9 cellular contexts compared by ENCODE assay signal in genomic region chr2:111030271-111030891, GRCh38.
A peak's percentile ranks its signal among the peaks of the same experiment; 100 is the strongest.
DNase-seq lines count a peak whose midpoint lies in the region; ATAC-seq and FAIRE-seq lines count a peak whose summit lies in the region.
"Had no signal": no experiment of that assay in that cellular context is flagged by ENCODE, and none has a peak within 500 bp of the region (broad histone marks: within the 10 kb centered on the region; RNA-seq: fewer than 3 reads in every experiment).

No MANE protein-coding gene starts in this region.

- no peaks in the 10 kb centered on the region for H3K4me1 Mint-ChIP-seq in activated CD4-positive, alpha-beta T cell treated with anti-CD3 and anti-CD28 coated beads, Interleukin-2, amount 10 ng/mL, durations not matched to agents 24 days and 14 days

- peak; percentile 65 for ATAC-seq in GM19372 (IDR thresholded peaks at IDR 0.05; ENCODE audit: low read depth, unreplicated experiment)
- peak; percentile 78 for ATAC-seq in HG02678 (IDR thresholded peaks at IDR 0.05; ENCODE audit: unreplicated experiment)

- H3K4me3 Mint-ChIP-seq in activated CD4-positive, alpha-beta T cell treated with anti-CD3 and anti-CD28 coated beads, Interleukin-2, amount 10 ng/mL, durations not matched to agents 24 days and 14 days: no peak overlapping the region

- peak; percentile 98 for FAIRE-seq in RCC 7860 (lab: Jason Lieb, UNC)

- peaks cover 43% of the 10 kb centered on the region for H3K27me3 Mint-ChIP-seq in activated CD4-positive, alpha-beta T cell treated with anti-CD3 and anti-CD28 coated beads, Interleukin-2, amount 10 ng/mL, durations not matched to agents 24 days and 14 days

- peak; percentile 71 for DNase-seq in RCC 7860 (ENCODE audit: low spot score)
- peak; percentile 95 for DNase-seq in renal cortical epithelial cell (ENCODE audit: low read depth)
- DNase-seq in activated CD4-positive, alpha-beta T cell treated with anti-CD3 and anti-CD28 coated beads, Interleukin-2, amount 10 ng/mL, durations not matched to agents 24 days and 14 days: no peak
- no peak for DNase-seq in T1000 (lab: John Stamatoyannopoulos, UW)
- no peak for DNase-seq in NCI-H2107 treated with DMSO at 0.1 percent for 48 hours (lab: John Stamatoyannopoulos, UW; ENCODE audit: unreplicated experiment)
- DNase-seq in NCI-H1417 treated with DMSO at 0.1 percent for 48 hours (lab: John Stamatoyannopoulos, UW): no peak
- DNase-seq: EL had no signal

- no peak overlapping the region for H3K27ac Mint-ChIP-seq in activated CD4-positive, alpha-beta T cell treated with anti-CD3 and anti-CD28 coated beads, Interleukin-2, amount 10 ng/mL, durations not matched to agents 24 days and 14 days

- intact Hi-C loops in activated CD4-positive, alpha-beta T cell treated with anti-CD3 and anti-CD28 coated beads, Interleukin-2, amount 10 ng/mL, durations not matched to agents 24 days and 14 days (cut with micrococcal nuclease): no loop called here

- no peaks in the 10 kb centered on the region for H3K9me3 Mint-ChIP-seq in activated CD4-positive, alpha-beta T cell treated with anti-CD3 and anti-CD28 coated beads, Interleukin-2, amount 10 ng/mL, durations not matched to agents 24 days and 14 days

- no peaks in the 10 kb centered on the region for H3K36me3 Mint-ChIP-seq in activated CD4-positive, alpha-beta T cell treated with anti-CD3 and anti-CD28 coated beads, Interleukin-2, amount 10 ng/mL, durations not matched to agents 24 days and 14 days (ENCODE audit: low read depth)

Comparison
In these comparisons a context has a peak if more than half of its experiments do, and no peak if none do; other contexts are left out.
1. DNase-seq: peak in RCC 7860 (single experiment) and renal cortical epithelial cell (single experiment); none in activated CD4-positive, alpha-beta T cell treated with anti-CD3 and anti-CD28 coated beads, Interleukin-2, amount 10 ng/mL, durations not matched to agents 24 days and 14 days (single experiment), T1000 (single experiment), NCI-H2107 treated with DMSO at 0.1 percent for 48 hours (single experiment) and NCI-H1417 treated with DMSO at 0.1 percent for 48 hours (single experiment).